ENCODE assay signal across 22 cellular contexts in the genomic region with DNA sequence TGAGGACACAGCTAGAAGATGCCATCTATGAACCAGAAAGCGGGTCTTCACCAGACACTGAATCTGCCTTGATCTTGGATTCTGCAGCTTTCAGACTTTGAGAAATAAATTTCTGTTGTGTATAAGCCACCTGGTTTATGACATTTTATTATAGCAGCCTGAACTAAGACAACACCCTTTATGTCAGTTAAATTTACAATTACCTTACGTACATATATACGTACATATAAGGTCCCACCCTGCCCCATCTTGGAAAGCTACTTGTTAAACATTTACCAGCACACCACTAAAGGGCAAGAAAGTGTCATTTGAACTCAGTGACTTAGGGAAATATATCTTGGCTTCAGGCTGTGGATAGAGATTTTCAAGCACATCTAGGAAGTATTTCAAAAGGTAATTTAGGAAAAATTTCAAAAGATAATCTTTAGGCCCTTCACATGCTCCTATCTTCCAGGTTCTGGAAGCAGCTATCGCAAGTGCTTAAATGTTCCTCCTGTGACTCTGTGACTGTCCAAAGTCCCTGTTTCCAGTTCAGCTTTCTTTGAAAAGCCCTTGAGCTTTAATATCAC.
"Had no signal": no experiment of that assay in that cellular context is flagged by ENCODE, and none has a peak within 500 bp of the region (broad histone marks: within the 10 kb centered on the region; RNA-seq: fewer than 3 reads in every experiment).

No MANE protein-coding gene starts in this region.

- H3K36me3 ChIP-seq: adrenal gland had no signal

- H3K27ac ChIP-seq: adrenal gland had no signal

- H3K4me3 ChIP-seq: adrenal gland had no signal

- DNase-seq: activated CD4-positive, alpha-beta T cell treated with anti-CD3 and anti-CD28 coated beads for 4 hours; activated CD4-positive, alpha-beta T cell treated with anti-CD3 and anti-CD28 coated beads, Interleukin-2, amount 50 U/mL, for 4 hours; activated CD8-positive, alpha-beta memory T cell treated with anti-CD3 and anti-CD28 coated beads, Interleukin-2, amount 50 U/mL, for 48 hours; activated CD8-positive, alpha-beta T cell treated with anti-CD3 and anti-CD28 coated beads, Interleukin-2, amount 10 ng/mL, durations not matched to agents 7 days and 5 days; activated naive CD4-positive, alpha-beta T cell treated with anti-CD3 and anti-CD28 coated beads, Interleukin-2, amount 50 U/mL, for 16 hours; activated naive CD8-positive, alpha-beta T cell treated with anti-CD3 and anti-CD28 coated beads, Interleukin-2, amount 10 ng/mL, durations not matched to agents 7 days and 5 days; activated T-cell treated with anti-CD3 and anti-CD28 coated beads, Interleukin-2, amount 50 U/mL, for 1 hour; adrenal gland; anterior cingulate cortex; Kasumi-1; KBM-7; NCI-H1092 treated with DMSO at 0.1 percent for 48 hours; NCI-H1417 treated with DMSO at 0.1 percent for 48 hours; NCI-H1694; NCI-H2029; NCI-H2107; NCI-H2171 treated with DMSO at 0.1 percent for 48 hours; NCI-H345; NCI-H510A; NCI-H69; SHP77 treated with DMSO at 0.1 percent for 48 hours had no signal

- H3K4me1 ChIP-seq: adrenal gland had no signal

- H3K27me3 ChIP-seq: adrenal gland had no signal

- ATAC-seq: activated CD4-positive, CD25-positive, alpha-beta regulatory T cell treated with anti-CD3 and anti-CD28 coated beads, Interleukin-2, amount 50 U/mL, for 24 hours; activated CD8-positive, alpha-beta T cell treated with anti-CD3 and anti-CD28 coated beads, Interleukin-2, amount 10 ng/mL, durations not matched to agents 7 days and 5 days had no signal
